In genomic region chr17:2054740-2055493, GRCh38 we compare ENCODE assay signal across 8 cellular contexts. TPM values are rescaled to one million over a fixed set of nuclear protein-coding genes. Genes with fewer than 3 reads are reported as not detected.
A peak's percentile ranks its signal among the peaks of the same experiment; 100 is the strongest.
DNase-seq lines count a peak whose midpoint lies in the region; ATAC-seq and TF ChIP-seq lines count a peak whose summit lies in the region.

Gene HIC1, plus strand, starts transcription at chr17:2055103. Its CDS starts 1,588 bp downstream, at chr17:2056691.

- peak within 1 kb of the TSS; percentile 69 for H3K4me3 Mint-ChIP-seq in activated CD4-positive, alpha-beta T cell treated with anti-CD3 and anti-CD28 coated beads for 36 hours
- peak within 1 kb of the TSS; percentile 62 for H3K4me3 Mint-ChIP-seq in chondrocyte (ENCODE audit: unreplicated experiment)

- intact Hi-C loops in activated CD4-positive, alpha-beta T cell treated with anti-CD3 and anti-CD28 coated beads for 36 hours (cut with DNase I, micrococcal nuclease): loop anchor here (1.0 to 5.0 kb wide), 18 partner anchors 15 to 657 kb away; partner anchors contain the start of genes TSR1 (in 2 of the 2), CLUH (in 1 of the 2), DPH1 (in 1 of the 2) and SGSM2 (in 1 of the 2)

- peak; percentile 62 for ATAC-seq in activated CD4-positive, alpha-beta T cell treated with anti-CD3 and anti-CD28 coated beads for 36 hours

- H3K9me3 Mint-ChIP-seq in activated CD4-positive, alpha-beta T cell treated with anti-CD3 and anti-CD28 coated beads for 36 hours (ENCODE audit: low read depth): no peaks in the 10 kb centered on the region
- H3K9me3 Mint-ChIP-seq in chondrocyte (ENCODE audit: low read depth): no peaks in the 10 kb centered on the region

- CTCF ChIA-PET in activated CD4-positive, alpha-beta T cell treated with anti-CD3 and anti-CD28 coated beads for 36 hours (lab: Charles Lee): interaction anchor here (0.5 to 7.5 kb wide), 26 partner anchors 9 to 371 kb away, joined by 3 to 87 read pairs (median 5); partner anchors contain the start of genes DPH1 and OVCA2

- peaks cover 11% of the 10 kb centered on the region for H3K36me3 Mint-ChIP-seq in activated CD4-positive, alpha-beta T cell treated with anti-CD3 and anti-CD28 coated beads for 36 hours (ENCODE audit: low read depth)
- no peaks in the 10 kb centered on the region for H3K36me3 Mint-ChIP-seq in chondrocyte (ENCODE audit: low read depth)

- POLR2A ChIA-PET in activated CD4-positive, alpha-beta T cell treated with anti-CD3 and anti-CD28 coated beads for 36 hours (lab: Charles Lee): interaction anchor here (0.6 to 1.1 kb wide), 7 partner anchors 34 to 255 kb away, joined by 3 to 8 read pairs (median 3); no protein-coding TSS in a partner anchor

- peaks cover 18% of the 10 kb centered on the region for H3K27me3 Mint-ChIP-seq in activated CD4-positive, alpha-beta T cell treated with anti-CD3 and anti-CD28 coated beads for 36 hours
- H3K27me3 Mint-ChIP-seq in chondrocyte (ENCODE audit: low read depth): no peaks in the 10 kb centered on the region

- no peak within 1 kb of the TSS for H3K27ac Mint-ChIP-seq in activated CD4-positive, alpha-beta T cell treated with anti-CD3 and anti-CD28 coated beads for 36 hours
- no peak within 1 kb of the TSS for H3K27ac Mint-ChIP-seq in chondrocyte (ENCODE audit: unreplicated experiment)

- peak; percentile 96 for TF ChIP-seq CTCF in chondrocyte (IDR thresholded peaks at IDR 0.05)

- H3K4me1 Mint-ChIP-seq in activated CD4-positive, alpha-beta T cell treated with anti-CD3 and anti-CD28 coated beads for 36 hours: peaks cover 22% of the 10 kb centered on the region
- H3K4me1 Mint-ChIP-seq in chondrocyte (ENCODE audit: low read depth): peaks cover 10% of the 10 kb centered on the region

- DNase-seq in DMS79 (lab: John Stamatoyannopoulos, UW) (peak; percentile 32), HCEC 1CT (peak; percentile 74), NCI-H2171 (lab: John Stamatoyannopoulos, UW) (peak; percentile 66), chondrocyte (ENCODE audit: low spot score) (no peak), kidney glomerular epithelial cell (lab: John Stamatoyannopoulos, UW) (peak; percentile 35), globus pallidus (ENCODE audit: low spot score) (no peak)
- DNase-seq in activated CD4-positive, alpha-beta T cell treated with anti-CD3 and anti-CD28 coated beads for 36 hours: peak; percentile 89
- peak; percentile 74 to 75 for DNase-seq in stimulated activated CD4-positive, alpha-beta T cell treated with anti-CD3 and anti-CD28 coated beads, Interleukin-1b, Interleukin-23, amount 100 ng/mL, for 4 hours (ENCODE audit: low read depth in 2 of 2)

RNA-seq across cellular contexts. Expression of gene HIC1, which starts in this region (rescaled TPM):
- 10 to 100 TPM; 13.6 to 16.5 TPM for total RNA-seq in activated CD4-positive, alpha-beta T cell treated with anti-CD3 and anti-CD28 coated beads for 36 hours
- 3.3 to 9.0 TPM (median 8.8 TPM) in 3 replicates for total RNA-seq in chondrocyte

Comparison
In these comparisons a context has a peak if more than half of its experiments do, and no peak if none do; other contexts are left out.
1. DNase-seq: peak in DMS79 (single experiment), HCEC 1CT (single experiment), NCI-H2171 (single experiment), activated CD4-positive, alpha-beta T cell treated with anti-CD3 and anti-CD28 coated beads for 36 hours (single experiment), kidney glomerular epithelial cell (single experiment) and stimulated activated CD4-positive, alpha-beta T cell treated with anti-CD3 and anti-CD28 coated beads, Interleukin-1b, Interleukin-23, amount 100 ng/mL, for 4 hours (2 of 2); none in chondrocyte (single experiment) and globus pallidus (single experiment).